Comparison of ENCODE assay signal across 11 cellular contexts in the genomic region with DNA sequence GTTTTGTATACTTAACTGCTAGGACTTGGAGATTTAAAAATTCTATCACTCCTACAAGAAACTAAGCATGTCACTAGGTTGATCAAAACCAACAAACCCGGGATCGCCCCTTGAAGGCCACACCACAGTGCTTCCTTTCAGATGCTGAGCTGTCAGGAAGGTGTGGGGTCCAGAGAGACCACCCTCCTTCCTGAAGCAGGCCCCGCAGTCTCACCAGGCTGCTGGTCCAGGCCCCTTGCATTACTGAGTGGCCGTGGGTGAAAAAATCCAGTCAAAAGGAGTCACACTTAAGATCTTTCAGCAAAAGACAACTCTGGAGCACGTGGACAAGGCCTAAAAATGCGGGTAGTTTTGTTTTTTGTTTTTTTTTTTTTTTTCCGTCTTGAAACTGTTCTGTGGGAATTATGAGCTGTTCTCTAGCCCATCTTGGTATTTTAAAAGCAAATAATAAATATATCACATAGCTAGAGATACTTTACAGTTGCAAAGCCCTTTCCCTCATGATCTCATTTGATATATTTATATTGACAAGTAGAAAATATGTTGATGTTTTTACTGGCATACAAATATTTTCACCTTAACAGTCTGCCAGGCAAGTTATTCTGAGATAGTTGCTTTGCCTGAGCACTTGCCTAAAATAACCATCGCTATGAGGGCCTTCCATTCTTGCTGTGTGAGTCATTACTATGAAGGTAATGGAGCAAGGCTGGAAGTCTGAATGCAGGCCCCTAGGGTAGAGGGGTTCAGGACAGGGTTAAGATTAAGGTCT.
A peak's percentile ranks its signal among the peaks of the same experiment; 100 is the strongest.
DNase-seq lines count a peak whose midpoint lies in the region; ATAC-seq, FAIRE-seq and TF ChIP-seq lines count a peak whose summit lies in the region.
"Had no signal": no experiment of that assay in that cellular context is flagged by ENCODE, and none has a peak within 500 bp of the region (broad histone marks: within the 10 kb centered on the region; RNA-seq: fewer than 3 reads in every experiment).

No MANE protein-coding gene starts in this region.

- peak overlapping the region; percentile 28 for H3K27ac ChIP-seq in IMR-90 (ENCODE audit: insufficient read depth, low read length)
- H3K27ac ChIP-seq in colonic mucosa = no peak overlapping the region
- peak overlapping the region in 1 of 59 donors; percentile 48 for H3K27ac ChIP-seq in dorsolateral prefrontal cortex

- H3K18ac ChIP-seq in IMR-90 (ENCODE audit: low read depth, low read length) = peak overlapping the region; percentile 74; the same call in 1 of the 2 replicates

- H2AK5ac ChIP-seq in IMR-90 (ENCODE audit: low read depth, low read length) = peak overlapping the region; percentile 49; the same call in 1 of the 2 replicates

- CTCF ChIA-PET in IMR-90 (lab: Yijun Ruan, JAX) = interaction anchor here (0.6 to 0.9 kb wide), 3 partner anchors 8 to 255 kb away, joined by 3 to 4 read pairs (median 3); no protein-coding TSS in a partner anchor

- H2AFZ ChIP-seq in IMR-90 (replicated peaks; ENCODE audit: low read length, poor library complexity) = peak overlapping the region; percentile 33

- intact Hi-C loops in IMR-90 (cut with micrococcal nuclease) = no loop called here
- intact Hi-C loops in colonic mucosa (cut with DNase I) = no loop called here
- intact Hi-C loops in dorsolateral prefrontal cortex (cut with DNase I) = no loop called here

- peak overlapping the region; percentile 27 for H2BK5ac ChIP-seq in IMR-90 (ENCODE audit: low read depth, low read length, poor library complexity, severe bottlenecking)

- H2BK15ac ChIP-seq in IMR-90 (ENCODE audit: low read depth, low read length) = no peak overlapping the region

- H3K79me1 ChIP-seq in IMR-90 (ENCODE audit: low read depth in 1 of 2, low read length in 2 of 2) = peaks cover 0 to 3% of the 10 kb centered on the region in 2 experiments; a peak in 1 of 4 replicates

- H3K9ac ChIP-seq in IMR-90 (ENCODE audit: low read depth, low read length) (no peak overlapping the region), colonic mucosa (ENCODE audit: low read depth in 2 of 2, low read length in 2 of 2) (no peak overlapping the region)

- H4K8ac ChIP-seq in IMR-90 (ENCODE audit: low read depth in 2 of 2, low read length in 2 of 2) = no peak overlapping the region

- H3K4me1 ChIP-seq in IMR-90 (ENCODE audit: control insufficient read depth, insufficient read depth, low read length) (peaks cover 9% of the 10 kb centered on the region), colonic mucosa (no peaks in the 10 kb centered on the region)

- no peak for TF ChIP-seq RAD21 in IMR-90 (IDR thresholded peaks at IDR 0.05; ENCODE audit: low read length)

- peak overlapping the region; percentile 73; the same call in 1 of the 2 replicates for H3K14ac ChIP-seq in IMR-90 (replicated peaks; ENCODE audit: low read depth, low read length)

- H2AK9ac ChIP-seq in IMR-90 (replicated peaks; ENCODE audit: low read depth, low read length, poor library complexity) = peak overlapping the region; percentile 8

- no peak overlapping the region for H4K91ac ChIP-seq in IMR-90 (ENCODE audit: insufficient read depth, low read depth, low read length)

- TF ChIP-seq CTCF in IMR-90 (conservative IDR thresholded peaks at IDR 0.05; ENCODE audit: low read depth, low read length) (no peak), kidney epithelial cell (IDR thresholded peaks at IDR 0.05; ENCODE audit: insufficient read depth, low read length, poor library complexity, severe bottlenecking) (no peak), type B pancreatic cell (conservative IDR thresholded peaks at IDR 0.05) (no peak), colonic mucosa (IDR thresholded peaks at IDR 0.05) (no peak), dorsolateral prefrontal cortex (IDR thresholded peaks at IDR 0.05 in 54 of 56, conservative IDR thresholded peaks at IDR 0.05 in 2 of 56; ENCODE audit: low read depth in 1 of 56, partially characterized antibody in 56 of 56) (no peak)

- H2BK20ac ChIP-seq in IMR-90 (ENCODE audit: low read depth, low read length) = peak overlapping the region; percentile 27; the same call in 1 of the 2 replicates

- no peaks in the 10 kb centered on the region for H3K27me3 Mint-ChIP-seq in central memory CD8-positive, alpha-beta T cell
- H3K27me3 Mint-ChIP-seq in type B pancreatic cell = no peaks in the 10 kb centered on the region

- peaks cover 10% of the 10 kb centered on the region for H3K9me1 ChIP-seq in IMR-90 (ENCODE audit: insufficient read depth, low read length)

- no TSS peak for BruUV-seq in IMR-90 (replicated peaks; lab: Mats Ljungman, UMichigan)

- peaks cover 16% of the 10 kb centered on the region for H3K4me1 Mint-ChIP-seq in central memory CD8-positive, alpha-beta T cell
- H3K4me1 Mint-ChIP-seq in type B pancreatic cell (ENCODE audit: unreplicated experiment) = peaks cover 21% of the 10 kb centered on the region

- peaks cover 1% of the 10 kb centered on the region; the same call in 1 of the 2 replicates for H3K36me3 ChIP-seq in IMR-90 (ENCODE audit: control insufficient read depth, insufficient read depth, low read length)
- H3K36me3 ChIP-seq in kidney epithelial cell (ENCODE audit: control insufficient read depth, insufficient read depth, low read length) = no peaks in the 10 kb centered on the region
- no peaks in the 10 kb centered on the region for H3K36me3 ChIP-seq in colonic mucosa

- no peak overlapping the region for H3K56ac ChIP-seq in IMR-90 (ENCODE audit: extremely low read depth, insufficient read depth, low read length)

- POLR2A ChIA-PET in IMR-90 (lab: Charles Lee; ENCODE audit: unreplicated experiment) = interaction anchor here (0.6 kb wide), 1 partner anchor 1108 kb away, joined by 8 read pairs; no protein-coding TSS in a partner anchor

- no peak overlapping the region for H3K4me3 ChIP-seq in IMR-90 (ENCODE audit: insufficient read depth, low read depth, low read length)
- H3K4me3 ChIP-seq in kidney epithelial cell (ENCODE audit: low read depth, low read length) = no peak overlapping the region
- no peak overlapping the region for H3K4me3 ChIP-seq in colonic mucosa
- H3K4me3 ChIP-seq in dorsolateral prefrontal cortex = no peak overlapping the region

- no peaks in the 10 kb centered on the region for H4K20me1 ChIP-seq in IMR-90 (ENCODE audit: insufficient read depth, low read length)

- dilution Hi-C loops in IMR-90 (cut with HindIII; ENCODE audit: low sequenced_read_pairs, unreplicated experiment) = no loop called here

- H2BK120ac ChIP-seq in IMR-90 (ENCODE audit: low read depth, low read length) = peak overlapping the region; percentile 35

- no peak overlapping the region for H3K4me3 Mint-ChIP-seq in central memory CD8-positive, alpha-beta T cell
- H3K4me3 Mint-ChIP-seq in type B pancreatic cell = no peak overlapping the region

- no peak overlapping the region for H3K4me2 ChIP-seq in IMR-90 (ENCODE audit: low read depth, low read length)

- H3K36me3 Mint-ChIP-seq in central memory CD8-positive, alpha-beta T cell (ENCODE audit: insufficient read depth) = peaks cover 42% of the 10 kb centered on the region
- H3K36me3 Mint-ChIP-seq in type B pancreatic cell = no peaks in the 10 kb centered on the region

- TF ChIP-seq POLR2A in IMR-90 (IDR thresholded peaks at IDR 0.05; ENCODE audit: low read depth, low read length) = no peak
- no peak for TF ChIP-seq POLR2A in GM12892 (IDR thresholded peaks at IDR 0.05; ENCODE audit: low read depth, low read length)

- peak overlapping the region; percentile 22 for H3K27ac Mint-ChIP-seq in central memory CD8-positive, alpha-beta T cell (ENCODE audit: low read depth)
- H3K27ac Mint-ChIP-seq in type B pancreatic cell = peak overlapping the region; percentile 35

- H3K27me3 ChIP-seq in IMR-90 (ENCODE audit: control insufficient read depth, insufficient read depth, low read length) (no peaks in the 10 kb centered on the region), kidney epithelial cell (ENCODE audit: control insufficient read depth, insufficient read depth, low read length) (no peaks in the 10 kb centered on the region), colonic mucosa (no peaks in the 10 kb centered on the region), dorsolateral prefrontal cortex (peaks cover 0 to 5% (median 0%) of the 10 kb centered on the region in 45 donors)

- no CpG with 5 or more reads among the region's 8 CpGs for WGBS in IMR-90 (ENCODE audit: extremely low coverage in 2 of 2, insufficient read length in 1 of 2), 2 experiments

- FAIRE-seq in GM12892 (lab: Jason Lieb, UNC) = no peak

- no peaks in the 10 kb centered on the region for H3K9me3 ChIP-seq in IMR-90 (ENCODE audit: control insufficient read depth, insufficient read depth, low read length)
- no peaks in the 10 kb centered on the region for H3K9me3 ChIP-seq in colonic mucosa

- ATAC-seq in IMR-90 (ENCODE audit: low read depth) = peak; percentile 91
- no peak for ATAC-seq in central memory CD8-positive, alpha-beta T cell (replicated peaks; ENCODE audit: extremely low read depth, poor library complexity, severe bottlenecking)

- in situ Hi-C loops in IMR-90 (cut with MboI; ENCODE audit: low sequenced_read_pairs) = no loop called here

- H4K5ac ChIP-seq in IMR-90 (ENCODE audit: low read depth, low read length) = no peak overlapping the region; the same call in 1 of the 2 replicates

- DNase-seq in IMR-90 = peak; percentile 73
- no peak for DNase-seq in central memory CD8-positive, alpha-beta T cell (ENCODE audit: low spot score in 2 of 2)
- peak; percentile 73 for DNase-seq in kidney epithelial cell (ENCODE audit: low read depth)
- DNase-seq in type B pancreatic cell (ENCODE audit: extremely low spot score, unreplicated experiment) = no peak
- DNase-seq in NCI-H526 treated with DMSO at 0.1 percent for 48 hours (lab: John Stamatoyannopoulos, UW) = no peak
- DNase-seq in colonic mucosa = no peak
- DNase-seq in GM12892 (ENCODE audit: insufficient read length) = no peak
- DNase-seq in dorsolateral prefrontal cortex = no peak
- DNase-seq: activated naive CD4-positive, alpha-beta T cell treated with Interleukin-2 at 50 U/mL for 16 hours; stimulated activated CD4-positive, alpha-beta T cell treated with anti-CD3 and anti-CD28 coated beads, Interleukin-4, amount 100 ng/mL, for 24 hours; SW 1271 had no signal

- H3K4ac ChIP-seq in IMR-90 (ENCODE audit: low read depth, low read length) = peak overlapping the region; percentile 79

- no peak overlapping the region for H3K23ac ChIP-seq in IMR-90 (ENCODE audit: low read depth, low read length)

- no peaks in the 10 kb centered on the region for H3K9me3 Mint-ChIP-seq in central memory CD8-positive, alpha-beta T cell
- H3K9me3 Mint-ChIP-seq in type B pancreatic cell = peaks cover 4% of the 10 kb centered on the region

TF ChIP-seq in IMR-90, 13 proteins besides CTCF, POLR2A, EP300 and RAD21 (continues in another document):
- no peak for TF ChIP-seq MAZ (IDR thresholded peaks at IDR 0.05; ENCODE audit: borderline replicate concordance, low read depth, low read length)
- no peak; the same call in 1 of the 2 replicates for TF ChIP-seq FOS (IDR thresholded peaks at IDR 0.05; ENCODE audit: low read depth, low read length)
- TF ChIP-seq NFE2L2 (IDR thresholded peaks at IDR 0.05; ENCODE audit: low read depth, low read length) = no peak

Comparison
In these comparisons a context has a peak if more than half of its experiments do, and no peak if none do; other contexts are left out.
1. DNase-seq: peak in IMR-90 (single experiment) and kidney epithelial cell (single experiment); none in central memory CD8-positive, alpha-beta T cell (0 of 2), type B pancreatic cell (single experiment), NCI-H526 treated with DMSO at 0.1 percent for 48 hours (single experiment), colonic mucosa (single experiment), GM12892 (single experiment) and dorsolateral prefrontal cortex (0 of 10).